12 cellular contexts compared by ENCODE assay signal in genomic region chrX:133698298-133698697, GRCh38.
DNase-seq lines count a peak whose midpoint lies in the region; ATAC-seq and TF ChIP-seq lines count a peak whose summit lies in the region.
"Had no signal": no experiment of that assay in that cellular context is flagged by ENCODE, and none has a peak within 500 bp of the region (broad histone marks: within the 10 kb centered on the region; RNA-seq: fewer than 3 reads in every experiment).

No MANE protein-coding gene starts in this region.

- no peaks in the 10 kb centered on the region for H3K79me1 ChIP-seq in H9 (ENCODE audit: insufficient read depth, low read depth, low read length, poor library complexity, severe bottlenecking)

- POLR2A ChIA-PET in RWPE1 (lab: Yijun Ruan, JAX; ENCODE audit: low non-redundant PET) = no interaction called here

- H4K91ac ChIP-seq in H9 (ENCODE audit: insufficient read length, low read depth, low read length) = no peak overlapping the region

- H4K20me1 ChIP-seq in H9 (ENCODE audit: control insufficient read depth, insufficient read depth, insufficient read length) = no peaks in the 10 kb centered on the region

- H3K9ac ChIP-seq in H9 (ENCODE audit: extremely low read depth, insufficient read length, low read length) = no peak overlapping the region

- H3T11ph ChIP-seq in H9 (ENCODE audit: low read length) = no peak overlapping the region

- H3K27ac ChIP-seq in H9 (ENCODE audit: insufficient read length, low read depth, low read length) = no peak overlapping the region
- no peak overlapping the region for H3K27ac ChIP-seq in RWPE1

- no peak overlapping the region for H3K14ac ChIP-seq in H9 (ENCODE audit: insufficient read depth, low read length)

- H3K79me2 ChIP-seq in H9 (ENCODE audit: insufficient read depth, low read length) = no peaks in the 10 kb centered on the region

- TF ChIP-seq CTCF in H9 (conservative IDR thresholded peaks at IDR 0.05) (no peak; the same call in 2 of the 3 replicates), RWPE1 (conservative IDR thresholded peaks at IDR 0.05; ENCODE audit: low read depth) (no peak), fibroblast of pulmonary artery (IDR thresholded peaks at IDR 0.05; ENCODE audit: low read length, missing control alignments) (peak; percentile 27)

- H3K4me3 ChIP-seq in fibroblast of pulmonary artery (replicated peaks; ENCODE audit: low read depth, low read length) (no peak overlapping the region), skeletal muscle cell (ENCODE audit: low read depth, low read length) (no peak overlapping the region)
- H3K4me3 ChIP-seq: K562 had no signal

- H3K23ac ChIP-seq in H9 (ENCODE audit: insufficient read length, low read depth, low read length) = no peak overlapping the region

- no peaks in the 10 kb centered on the region for H3K9me3 ChIP-seq in H9 (ENCODE audit: control insufficient read depth, low read depth, low read length)

- H2BK120ac ChIP-seq in H9 (ENCODE audit: low read depth, low read length, poor library complexity, severe bottlenecking) = no peak overlapping the region

- H3K23me2 ChIP-seq in H9 (ENCODE audit: insufficient read length, low read depth, low read length, poor library complexity, severe bottlenecking) = no peaks in the 10 kb centered on the region

- H3K27me3 ChIP-seq in H9 (ENCODE audit: insufficient read depth, low read length) = no peaks in the 10 kb centered on the region

- no peak overlapping the region for H2BK15ac ChIP-seq in H9 (ENCODE audit: low read depth, low read length)

- no peak overlapping the region for H3K4ac ChIP-seq in H9 (ENCODE audit: low read depth, low read length)

- DNase-seq in H9 (no peak), RWPE1 (ENCODE audit: low spot score) (peak; percentile 1), fibroblast of pulmonary artery (ENCODE audit: low read depth) (peak; percentile 38), skeletal muscle cell (ENCODE audit: low read depth) (peak; percentile 36)
- DNase-seq: activated T-cell treated with anti-CD3 and anti-CD28 coated beads, Interleukin-2, amount 50 U/mL, for 1 hour; dermis blood vessel endothelial cell; NCI-H524 treated with DMSO at 0.1 percent for 48 hours; T1000 had no signal

- peak overlapping the region; percentile 19 for H3K4me2 ChIP-seq in H9 (ENCODE audit: insufficient read depth, insufficient read length, low read length)

- H3K36me3 Mint-ChIP-seq in H9 (ENCODE audit: insufficient read depth in 1 of 3, low read depth in 3 of 3) = peaks cover 8 to 32% (median 12%) of the 10 kb centered on the region in 3 experiments; a peak in 6 of 7 replicates

- no peak overlapping the region for H4K5ac ChIP-seq in H9 (ENCODE audit: insufficient read length, low read depth, low read length)

- no peak overlapping the region for H3K56ac ChIP-seq in H9 (ENCODE audit: insufficient read length, low read depth, low read length)

- no peak overlapping the region for H3K18ac ChIP-seq in H9 (ENCODE audit: insufficient read length, low read depth, low read length)

- H2BK20ac ChIP-seq in H9 (ENCODE audit: low read depth, low read length, poor library complexity, severe bottlenecking) = no peak overlapping the region

- H2BK12ac ChIP-seq in H9 (ENCODE audit: insufficient read length, low read depth, low read length) = no peak overlapping the region

- H3K4me1 Mint-ChIP-seq in H9 = peaks cover 50 to 54% of the 10 kb centered on the region in 2 experiments

- peaks cover 3% of the 10 kb centered on the region; the same call in 1 of the 2 replicates for H3K27me3 Mint-ChIP-seq in H9 (ENCODE audit: low read depth)

- no CpG with 5 or more reads among the region's 2 CpGs for WGBS in H9 (ENCODE audit: extremely low coverage, insufficient read length, low lambda C conversion rate)

- no peaks in the 10 kb centered on the region for H3K9me3 Mint-ChIP-seq in H9

- ATAC-seq in HG03342 (IDR thresholded peaks at IDR 0.05; ENCODE audit: unreplicated experiment) = no peak
- no peak for ATAC-seq in GM18868 (IDR thresholded peaks at IDR 0.05; ENCODE audit: unreplicated experiment)
- ATAC-seq in GM18511 (IDR thresholded peaks at IDR 0.05; ENCODE audit: unreplicated experiment) = no peak
- ATAC-seq: K562 had no signal

- H2BK5ac ChIP-seq in H9 (ENCODE audit: insufficient read length, low read length) = no peak overlapping the region

- CTCF ChIA-PET in RWPE1 (lab: Yijun Ruan, JAX) = interaction anchor here (0.6 to 1.2 kb wide), 2 partner anchors 27 to 222 kb away, joined by 3 to 5 read pairs; no protein-coding TSS in a partner anchor

- peaks cover 11% of the 10 kb centered on the region; the same call in 1 of the 2 replicates for H3K4me1 ChIP-seq in H9 (ENCODE audit: insufficient read depth, low read length)

- H3K27ac Mint-ChIP-seq in H9 = peak overlapping the region in 1 of 3 experiments; percentile 33; a peak in 1 of 7 replicates

- no peak overlapping the region for H2AK5ac ChIP-seq in H9 (ENCODE audit: insufficient read length, low read length)

- no peak overlapping the region for H4K8ac ChIP-seq in H9 (replicated peaks; ENCODE audit: insufficient read length, low read depth, low read length)

- H2AFZ ChIP-seq in H9 (ENCODE audit: low read length) = no peak overlapping the region

- peak overlapping the region in 1 of 2 experiments; percentile 25; a peak in 1 of 5 replicates for H3K4me3 Mint-ChIP-seq in H9
